ENCODE assay signal across 1 cellular context in the genomic region with DNA sequence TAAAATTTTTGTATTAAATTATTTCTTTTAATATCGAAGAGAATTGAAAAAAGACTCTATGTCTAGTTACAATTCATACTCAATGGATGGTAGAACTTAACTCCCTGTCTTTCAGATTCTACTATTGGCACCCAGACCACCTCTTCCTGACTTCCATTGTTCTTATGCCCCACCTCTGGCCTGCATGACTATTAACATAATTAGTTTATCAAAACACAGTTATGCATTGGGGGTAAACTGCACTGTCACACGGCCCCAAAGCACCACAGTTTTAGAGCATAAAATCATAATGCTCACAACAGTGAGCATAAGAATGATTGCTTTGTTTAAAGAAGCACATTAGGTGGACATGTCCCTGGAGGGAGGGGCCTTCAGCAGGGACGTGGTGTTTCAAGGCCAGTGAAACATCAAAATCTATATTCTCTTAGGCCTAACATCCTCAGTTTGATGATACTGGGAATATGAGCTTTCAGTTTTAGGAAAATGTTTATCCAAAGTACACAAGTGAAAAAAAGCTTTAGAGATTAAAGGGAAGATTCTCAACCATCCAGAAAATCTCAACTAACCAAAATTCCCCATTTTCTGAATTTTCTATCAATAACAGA.
TF ChIP-seq lines count a peak whose summit lies in the region.

No MANE protein-coding gene starts in this region.

TF ChIP-seq in endothelial cell of umbilical vein, 7 proteins besides CTCF, POLR2A, EP300 and RAD21:
- TF ChIP-seq MYC (IDR thresholded peaks at IDR 0.05; ENCODE audit: low read depth, low read length) (no peak), EZH2 (IDR thresholded peaks at IDR 0.05; ENCODE audit: borderline replicate concordance, low read depth, low read length, severe bottlenecking) (no peak), FOS (IDR thresholded peaks at IDR 0.05; ENCODE audit: borderline replicate concordance, insufficient read depth, low read length) (no peak), JUN (IDR thresholded peaks at IDR 0.05; ENCODE audit: borderline replicate concordance, insufficient read depth, insufficient read length, low read depth) (peak; percentile 12), POLR2AphosphoS5 (IDR thresholded peaks at IDR 0.05; ENCODE audit: insufficient read depth, low read depth, low read length) (peak; percentile 12), GATA2 (IDR thresholded peaks at IDR 0.05; ENCODE audit: insufficient read depth, insufficient read length, low read depth, low read length) (no peak)
- TF ChIP-seq, protein P1, sequence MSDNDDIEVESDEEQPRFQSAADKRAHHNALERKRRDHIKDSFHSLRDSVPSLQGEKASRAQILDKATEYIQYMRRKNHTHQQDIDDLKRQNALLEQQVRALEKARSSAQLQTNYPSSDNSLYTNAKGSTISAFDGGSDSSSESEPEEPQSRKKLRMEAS (IDR thresholded peaks at IDR 0.05; ENCODE audit: insufficient read depth, insufficient read length): no peak
